Comparison of ENCODE assay signal across 19 cellular contexts in the genomic region with DNA sequence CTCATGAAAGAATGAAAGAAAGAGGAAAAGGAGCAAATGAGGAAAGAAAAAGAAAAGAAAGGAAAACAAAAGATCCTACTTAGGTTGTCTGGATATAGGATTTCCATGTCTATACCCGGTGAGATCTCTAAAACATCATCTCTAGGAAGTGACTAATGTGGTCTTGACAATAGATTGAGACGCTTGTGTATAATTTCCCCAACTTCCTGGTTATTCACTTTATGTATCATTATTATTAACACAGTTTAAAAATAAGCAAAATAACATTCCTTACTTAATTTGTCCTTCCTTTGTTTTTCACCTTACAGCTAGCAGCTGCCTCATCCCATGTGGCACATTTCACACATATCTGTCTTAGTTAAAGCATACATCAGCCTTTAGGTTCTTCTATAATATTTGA. TPM values are rescaled to one million over a fixed set of nuclear protein-coding genes. Genes with fewer than 3 reads are reported as not detected.
A peak's percentile ranks its signal among the peaks of the same experiment; 100 is the strongest.
DNase-seq lines count a peak whose midpoint lies in the region; ATAC-seq, FAIRE-seq and TF ChIP-seq lines count a peak whose summit lies in the region.
"Had no signal": no experiment of that assay in that cellular context is flagged by ENCODE, and none has a peak within 500 bp of the region (broad histone marks: within the 10 kb centered on the region; RNA-seq: fewer than 3 reads in every experiment).

No MANE protein-coding gene starts in this region.

- no peak overlapping the region for H3K27ac Mint-ChIP-seq in activated CD4-positive, alpha-beta memory T cell treated with anti-CD3 and anti-CD28 coated beads, Interleukin-2, amount 10 ng/mL, durations not matched to agents 7 days and 5 days
- H3K27ac Mint-ChIP-seq in CD8-positive, alpha-beta T cell = no peak overlapping the region
- H3K27ac Mint-ChIP-seq: GM23338, T-helper 17 cell had no signal

- POLR2A ChIA-PET in HEK293 (lab: Yijun Ruan, JAX) = no interaction called here
- POLR2A ChIA-PET in activated CD4-positive, alpha-beta memory T cell treated with anti-CD3 and anti-CD28 coated beads, Interleukin-2, amount 10 ng/mL, durations not matched to agents 7 days and 5 days (lab: Charles Lee) = no interaction called here
- POLR2A ChIA-PET in CD8-positive, alpha-beta T cell (lab: Charles Lee) = no interaction called here

- no peak for FAIRE-seq in bronchial epithelial cell (lab: Jason Lieb, UNC)

- CTCF ChIA-PET in HEK293 (lab: Yijun Ruan, JAX) = interaction anchor here (0.7 to 1.4 kb wide), 2 partner anchors 42 to 64 kb away, joined by 3 to 4 read pairs; no protein-coding TSS in a partner anchor
- CTCF ChIA-PET in activated CD4-positive, alpha-beta memory T cell treated with anti-CD3 and anti-CD28 coated beads, Interleukin-2, amount 10 ng/mL, durations not matched to agents 7 days and 5 days (lab: Charles Lee) = no interaction called here
- CTCF ChIA-PET in CD8-positive, alpha-beta T cell (lab: Charles Lee) = interaction anchor here (3.0 kb wide), 1 partner anchor 48 kb away, joined by 9 read pairs; no protein-coding TSS in a partner anchor

- TF ChIP-seq CTCF in HEK293 (tag by site-specific recombination; IDR thresholded peaks at IDR 0.05) (no peak), bronchial epithelial cell (IDR thresholded peaks at IDR 0.05; ENCODE audit: insufficient read depth, low read length, severe bottlenecking) (no peak), lower lobe of right lung (IDR thresholded peaks at IDR 0.05) (no peak), thyroid gland (IDR thresholded peaks at IDR 0.05) (no peak)
- TF ChIP-seq CTCF in CD8-positive, alpha-beta T cell (IDR thresholded peaks at IDR 0.05) = no peak

- ATAC-seq in lower lobe of right lung = no peak
- no peak for ATAC-seq in CD8-positive, alpha-beta T cell
- ATAC-seq: GM23338, T-helper 17 cell had no signal

- H3K4me3 ChIP-seq in HEK293 (ENCODE audit: low read depth, low read length) (no peak overlapping the region), bronchial epithelial cell (ENCODE audit: low read depth, low read length) (no peak overlapping the region), lower lobe of right lung (no peak overlapping the region), thyroid gland (replicated peaks in 1 of 3) (no peak overlapping the region)
- H3K4me3 ChIP-seq in CD8-positive, alpha-beta T cell (ENCODE audit: low read depth, low read length) = no peak overlapping the region
- H3K4me3 ChIP-seq: GM23338 had no signal

- H3K4me1 Mint-ChIP-seq in activated CD4-positive, alpha-beta memory T cell treated with anti-CD3 and anti-CD28 coated beads, Interleukin-2, amount 10 ng/mL, durations not matched to agents 7 days and 5 days = no peaks in the 10 kb centered on the region
- no peaks in the 10 kb centered on the region for H3K4me1 Mint-ChIP-seq in CD8-positive, alpha-beta T cell (ENCODE audit: low read depth)
- H3K4me1 Mint-ChIP-seq: T-helper 17 cell had no signal

- no peak for TF ChIP-seq POLR2A in thyroid gland (IDR thresholded peaks at IDR 0.05)

- no peaks in the 10 kb centered on the region for H3K9me3 Mint-ChIP-seq in activated CD4-positive, alpha-beta memory T cell treated with anti-CD3 and anti-CD28 coated beads, Interleukin-2, amount 10 ng/mL, durations not matched to agents 7 days and 5 days
- no peaks in the 10 kb centered on the region for H3K9me3 Mint-ChIP-seq in CD8-positive, alpha-beta T cell
- H3K9me3 Mint-ChIP-seq: GM23338 had no signal

- WGBS in thyroid gland, 2 donors = 72 to 84% methylated on average over 2 of the region's 2 CpGs

- peaks cover 24% of the 10 kb centered on the region for H3K4me1 ChIP-seq in HEK293 (ENCODE audit: control insufficient read depth, insufficient read depth, low read length)
- peaks cover 41% of the 10 kb centered on the region for H3K4me1 ChIP-seq in lower lobe of right lung
- peaks cover 0 to 8% of the 10 kb centered on the region in 2 donors for H3K4me1 ChIP-seq in thyroid gland
- H3K4me1 ChIP-seq in CD8-positive, alpha-beta T cell (ENCODE audit: insufficient read depth, low read length) = no peaks in the 10 kb centered on the region

- H3K4me3 Mint-ChIP-seq in activated CD4-positive, alpha-beta memory T cell treated with anti-CD3 and anti-CD28 coated beads, Interleukin-2, amount 10 ng/mL, durations not matched to agents 7 days and 5 days = no peak overlapping the region
- H3K4me3 Mint-ChIP-seq in CD8-positive, alpha-beta T cell = no peak overlapping the region
- H3K4me3 Mint-ChIP-seq: GM23338, T-helper 17 cell had no signal

- H3K27me3 ChIP-seq in bronchial epithelial cell (ENCODE audit: control insufficient read depth, insufficient read depth, low read length) (no peaks in the 10 kb centered on the region), lower lobe of right lung (ENCODE audit: low read depth) (no peaks in the 10 kb centered on the region), thyroid gland (no peaks in the 10 kb centered on the region)
- no peaks in the 10 kb centered on the region for H3K27me3 ChIP-seq in CD8-positive, alpha-beta T cell (ENCODE audit: insufficient read depth, low read length)

- no peaks in the 10 kb centered on the region for H3K36me3 Mint-ChIP-seq in activated CD4-positive, alpha-beta memory T cell treated with anti-CD3 and anti-CD28 coated beads, Interleukin-2, amount 10 ng/mL, durations not matched to agents 7 days and 5 days (ENCODE audit: low read depth)
- H3K36me3 Mint-ChIP-seq in CD8-positive, alpha-beta T cell = no peaks in the 10 kb centered on the region

- DNase-seq in bronchial epithelial cell (ENCODE audit: low read depth) = peak; percentile 71
- no peak for DNase-seq in lower lobe of right lung
- no peak for DNase-seq in thyroid gland
- no peak for DNase-seq in activated CD4-positive, alpha-beta memory T cell treated with anti-CD3 and anti-CD28 coated beads, Interleukin-2, amount 10 ng/mL, durations not matched to agents 7 days and 5 days
- DNase-seq in caudate nucleus (lab: John Stamatoyannopoulos, UW) = no peak
- DNase-seq in CD8-positive, alpha-beta T cell = no peak
- DNase-seq: activated gamma-delta T cell; DND-41; erythroblast; KG1; MV-4-11; NCI-H1694; NCI-H774; OCI-M1; SIG-M5; stimulated activated CD4-positive, alpha-beta T cell treated with anti-CD3 and anti-CD28 coated beads, Interleukin-15, amount 100 ng/mL, for 24 hours; T-helper 17 cell had no signal

- H3K27ac ChIP-seq in HEK293 (ENCODE audit: extremely low read depth, low read depth, low read length) = no peak overlapping the region
- peak overlapping the region; percentile 49 for H3K27ac ChIP-seq in lower lobe of right lung
- H3K27ac ChIP-seq in thyroid gland = peak overlapping the region; percentile 9 to 48 (median 37)
- no peak overlapping the region for H3K27ac ChIP-seq in caudate nucleus (ENCODE audit: low read depth, low read length)
- no peak overlapping the region for H3K27ac ChIP-seq in CD8-positive, alpha-beta T cell (ENCODE audit: low read depth, low read length)

- no peaks in the 10 kb centered on the region for H3K36me3 ChIP-seq in HEK293 (ENCODE audit: control insufficient read depth in 2 of 2, insufficient read depth in 1 of 2, low read length in 2 of 2)
- no peaks in the 10 kb centered on the region for H3K36me3 ChIP-seq in bronchial epithelial cell (ENCODE audit: control insufficient read depth, insufficient read depth, low read length)
- no peaks in the 10 kb centered on the region for H3K36me3 ChIP-seq in lower lobe of right lung
- H3K36me3 ChIP-seq in thyroid gland = no peaks in the 10 kb centered on the region
- H3K36me3 ChIP-seq in CD8-positive, alpha-beta T cell (ENCODE audit: insufficient read depth, low read length) = no peaks in the 10 kb centered on the region

- intact Hi-C loops in lower lobe of right lung (cut with DNase I) (no loop called here), thyroid gland (cut with DNase I) (no loop called here)
- intact Hi-C loops in CD8-positive, alpha-beta T cell (cut with DNase I, micrococcal nuclease) = no loop called here

- peaks cover 51% of the 10 kb centered on the region for H3K27me3 Mint-ChIP-seq in activated CD4-positive, alpha-beta memory T cell treated with anti-CD3 and anti-CD28 coated beads, Interleukin-2, amount 10 ng/mL, durations not matched to agents 7 days and 5 days
- peaks cover 10% of the 10 kb centered on the region for H3K27me3 Mint-ChIP-seq in CD8-positive, alpha-beta T cell (ENCODE audit: low read depth)

- H3K9me3 ChIP-seq in HEK293 (ENCODE audit: control insufficient read depth, insufficient read depth, low read depth, low read length) (no peaks in the 10 kb centered on the region), lower lobe of right lung (no peaks in the 10 kb centered on the region), thyroid gland (no peaks in the 10 kb centered on the region)
- no peaks in the 10 kb centered on the region for H3K9me3 ChIP-seq in CD8-positive, alpha-beta T cell (ENCODE audit: low read length)

TF ChIP-seq in HEK293, 187 proteins besides CTCF, POLR2A, EP300 and RAD21:
- TF ChIP-seq ZNF366 (tag by site-specific recombination; conservative IDR thresholded peaks at IDR 0.05) (0 out of 2 replicates have a peak, but pooled peaks have one; percentile 7), ZNF449 (tag by site-specific recombination; IDR thresholded peaks at IDR 0.05) (no peak)

RNA-seq across cellular contexts. Expression of gene LAMA4, which starts 27.0 kb away (rescaled TPM):
- 0.38 and 5.5 TPM in 2 replicates for total RNA-seq in bronchial epithelial cell
- 91.2 TPM for total RNA-seq in lower lobe of right lung
- total RNA-seq in thyroid gland = 10 to 100 TPM; 29.9 to 40.0 (median 35.3) TPM
- total RNA-seq in activated CD4-positive, alpha-beta memory T cell treated with anti-CD3 and anti-CD28 coated beads, Interleukin-2, amount 10 ng/mL, durations not matched to agents 7 days and 5 days = not detected
- total RNA-seq in CD8-positive, alpha-beta T cell = not detected
- total RNA-seq: T-helper 17 cell had no signal

Comparison
In these comparisons a context has a peak if more than half of its experiments do, and no peak if none do; other contexts are left out.
1. H3K27ac ChIP-seq: peak in lower lobe of right lung (single experiment) and thyroid gland (3 of 3); none in HEK293 (single experiment), caudate nucleus (single experiment) and CD8-positive, alpha-beta T cell (single experiment).